15 cellular contexts compared by ENCODE assay signal in genomic region chr1:67174716-67175284, GRCh38. TPM values are rescaled to one million over a fixed set of nuclear protein-coding genes. Genes with fewer than 3 reads are reported as not detected.
DNase-seq lines count a peak whose midpoint lies in the region; ATAC-seq and TF ChIP-seq lines count a peak whose summit lies in the region.
"Had no signal": no experiment of that assay in that cellular context is flagged by ENCODE, and none has a peak within 500 bp of the region (broad histone marks: within the 10 kb centered on the region; RNA-seq: fewer than 3 reads in every experiment).

No MANE protein-coding gene starts in this region.

- intact Hi-C loops in prostate gland (cut with DNase I), result no loop called here

- peak; percentile 47 for DNase-seq in stimulated activated CD4-positive, alpha-beta T cell treated with anti-CD3 and anti-CD28 coated beads, Interleukin-1b, Interleukin-23, amount 100 ng/mL, for 48 hours
- DNase-seq in stimulated activated CD4-positive, alpha-beta T cell treated with anti-CD3 and anti-CD28 coated beads, Interleukin-12 subunit alpha, Interleukin-12 subunit beta, amount 100 ng/mL, for 4 hours, result no peak
- peak in 1 of 2 donors; percentile 41 for DNase-seq in stimulated activated naive CD8-positive, alpha-beta T cell treated with anti-CD3 and anti-CD28 coated beads, Interleukin-15, amount 100 ng/mL, for 72 hours
- DNase-seq in NOMO-1 (lab: John Stamatoyannopoulos, UW; ENCODE audit: unreplicated experiment in 2 of 2) (no peak), prostate gland (ENCODE audit: low spot score) (no peak)
- DNase-seq: Calu3, dermis blood vessel endothelial cell, heart right ventricle had no signal

- peaks cover 17% of the 10 kb centered on the region for H3K9me3 Mint-ChIP-seq in T-helper 1 cell treated with Interleukin-12 subunit alpha and Interleukin-12 subunit beta and Interleukin-4 antibody, amounts not matched to agents 30 μg/mL and 1 μg/mL, for 36 hours
- peaks cover 0 to 9% of the 10 kb centered on the region in 2 donors for H3K9me3 Mint-ChIP-seq in stimulated activated naive CD8-positive, alpha-beta T cell treated with anti-CD3 and anti-CD28 coated beads, Interleukin-15, amount 100 ng/mL, for 72 hours
- H3K9me3 Mint-ChIP-seq: type B pancreatic cell had no signal

- H3K4me1 ChIP-seq in prostate gland (replicated peaks), result no peaks in the 10 kb centered on the region
- H3K4me1 ChIP-seq: esophagus muscularis mucosa, heart right ventricle had no signal

- peaks cover 32% of the 10 kb centered on the region for H3K36me3 Mint-ChIP-seq in T-helper 1 cell treated with Interleukin-12 subunit alpha and Interleukin-12 subunit beta and Interleukin-4 antibody, amounts not matched to agents 30 μg/mL and 1 μg/mL, for 36 hours (ENCODE audit: low read depth)
- H3K36me3 Mint-ChIP-seq: type B pancreatic cell had no signal

- no peaks in the 10 kb centered on the region for H3K36me3 ChIP-seq in prostate gland
- H3K36me3 ChIP-seq: esophagus muscularis mucosa, heart right ventricle had no signal

- peak overlapping the region; percentile 87 for H3K27ac Mint-ChIP-seq in T-helper 1 cell treated with Interleukin-12 subunit alpha and Interleukin-12 subunit beta and Interleukin-4 antibody, amounts not matched to agents 30 μg/mL and 1 μg/mL, for 36 hours
- peak overlapping the region; percentile 92 to 94 for H3K27ac Mint-ChIP-seq in stimulated activated naive CD8-positive, alpha-beta T cell treated with anti-CD3 and anti-CD28 coated beads, Interleukin-15, amount 100 ng/mL, for 72 hours
- H3K27ac Mint-ChIP-seq: type B pancreatic cell had no signal

- TF ChIP-seq CTCF in prostate gland (IDR thresholded peaks at IDR 0.05), result no peak

- WGBS in prostate gland, result 89% methylated on average over 2 of the region's 2 CpGs

- H3K4me1 Mint-ChIP-seq in T-helper 1 cell treated with Interleukin-12 subunit alpha and Interleukin-12 subunit beta and Interleukin-4 antibody, amounts not matched to agents 30 μg/mL and 1 μg/mL, for 36 hours (ENCODE audit: low read depth), result peaks cover 54% of the 10 kb centered on the region
- peaks cover 64% of the 10 kb centered on the region for H3K4me1 Mint-ChIP-seq in stimulated activated naive CD8-positive, alpha-beta T cell treated with anti-CD3 and anti-CD28 coated beads, Interleukin-15, amount 100 ng/mL, for 72 hours

- H3K4me3 Mint-ChIP-seq in T-helper 1 cell treated with Interleukin-12 subunit alpha and Interleukin-12 subunit beta and Interleukin-4 antibody, amounts not matched to agents 30 μg/mL and 1 μg/mL, for 36 hours, result peak overlapping the region; percentile 21
- H3K4me3 Mint-ChIP-seq in stimulated activated naive CD8-positive, alpha-beta T cell treated with anti-CD3 and anti-CD28 coated beads, Interleukin-15, amount 100 ng/mL, for 72 hours, result peak overlapping the region; percentile 19 to 68
- H3K4me3 Mint-ChIP-seq: type B pancreatic cell had no signal

- no peaks in the 10 kb centered on the region for H3K27me3 ChIP-seq in prostate gland (replicated peaks; ENCODE audit: insufficient read depth)
- H3K27me3 ChIP-seq: esophagus muscularis mucosa, heart right ventricle had no signal

- no peak overlapping the region for H3K4me3 ChIP-seq in prostate gland
- H3K4me3 ChIP-seq: esophagus muscularis mucosa, heart right ventricle had no signal

- TF ChIP-seq POLR2A in prostate gland (IDR thresholded peaks at IDR 0.05), result no peak

- ATAC-seq in HG02610 (IDR thresholded peaks at IDR 0.05; ENCODE audit: unreplicated experiment), result peak; percentile 47
- peak; percentile 66 for ATAC-seq in stimulated activated naive CD8-positive, alpha-beta T cell treated with anti-CD3 and anti-CD28 coated beads, Interleukin-15, amount 100 ng/mL, for 72 hours
- no peak for ATAC-seq in HG02840 (IDR thresholded peaks at IDR 0.05; ENCODE audit: low FRiP score, unreplicated experiment)
- ATAC-seq: heart right ventricle had no signal

- no peaks in the 10 kb centered on the region for H3K27me3 Mint-ChIP-seq in T-helper 1 cell treated with Interleukin-12 subunit alpha and Interleukin-12 subunit beta and Interleukin-4 antibody, amounts not matched to agents 30 μg/mL and 1 μg/mL, for 36 hours (ENCODE audit: low read depth)
- H3K27me3 Mint-ChIP-seq in stimulated activated naive CD8-positive, alpha-beta T cell treated with anti-CD3 and anti-CD28 coated beads, Interleukin-15, amount 100 ng/mL, for 72 hours, result no peaks in the 10 kb centered on the region

- H3K9me3 ChIP-seq in prostate gland, result no peaks in the 10 kb centered on the region
- H3K9me3 ChIP-seq: esophagus muscularis mucosa, heart right ventricle had no signal

- H3K27ac ChIP-seq in prostate gland, result no peak overlapping the region
- H3K27ac ChIP-seq: esophagus muscularis mucosa, heart right ventricle had no signal

RNA-seq across cellular contexts. Expression of gene IL23R, which starts 8.5 kb away (rescaled TPM):
- total RNA-seq in prostate gland, result under 1 TPM in 1 of 2 donors, not detected in 1; 0.74 TPM
- total RNA-seq: astrocyte, Calu3, dermis blood vessel endothelial cell, esophagus muscularis mucosa, heart right ventricle, pulmonary artery endothelial cell had no signal

RNA-seq across cellular contexts. Expression of gene C1orf141, which starts 40.0 kb away (rescaled TPM):
- 1 to 10 TPM in 1 of 2 donors, not detected in 1; 5.4 TPM for total RNA-seq in prostate gland
- total RNA-seq: astrocyte, Calu3, dermis blood vessel endothelial cell, esophagus muscularis mucosa, heart right ventricle, pulmonary artery endothelial cell had no signal
